ENCODE assay signal across 8 cellular contexts in the genomic region with DNA sequence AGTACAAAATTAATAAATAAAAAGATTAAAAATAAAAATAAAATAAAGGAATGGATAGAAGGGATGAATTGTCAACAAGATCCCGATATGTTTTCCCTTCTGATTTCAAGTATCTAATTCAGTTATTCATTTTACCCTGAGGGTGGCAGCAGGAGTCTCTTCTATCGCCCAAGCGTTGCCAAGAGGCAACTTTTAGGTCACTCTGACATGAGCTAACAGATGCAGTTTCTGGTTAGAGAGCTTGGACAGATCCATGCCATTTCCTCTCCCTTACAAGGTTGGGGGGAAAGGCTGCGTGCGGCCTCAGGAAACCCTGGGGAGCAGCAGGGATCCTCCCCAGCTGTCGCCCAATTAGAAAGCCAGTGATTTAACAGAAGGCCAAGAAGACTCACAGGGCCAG.
DNase-seq lines count a peak whose midpoint lies in the region; ATAC-seq lines count a peak whose summit lies in the region.

No MANE protein-coding gene starts in this region.

- H3K4me1 ChIP-seq in neuron (ENCODE audit: insufficient read depth, low read length), result peaks cover 5% of the 10 kb centered on the region

- H3K4me3 ChIP-seq in neuron (ENCODE audit: low read length), result no peak overlapping the region

- no peaks in the 10 kb centered on the region for H3K27me3 ChIP-seq in neuron (ENCODE audit: insufficient read depth, low read length)

- H3K36me3 ChIP-seq in neuron (ENCODE audit: insufficient read depth, low read length), result no peaks in the 10 kb centered on the region

- no peak for ATAC-seq in HG03565 (IDR thresholded peaks at IDR 0.05; ENCODE audit: unreplicated experiment)
- ATAC-seq in GM18867 (IDR thresholded peaks at IDR 0.05; ENCODE audit: unreplicated experiment), result no peak

- no peaks in the 10 kb centered on the region for H3K9me3 ChIP-seq in neuron (ENCODE audit: low read length)

- peak; percentile 3 for DNase-seq in stimulated activated CD4-positive, alpha-beta T cell treated with anti-CD3 and anti-CD28 coated beads, Interleukin-12 subunit alpha, Interleukin-12 subunit beta, amount 100 ng/mL, for 4 hours
- DNase-seq in stimulated activated CD4-positive, alpha-beta T cell treated with anti-CD3 and anti-CD28 coated beads, Interleukin-2, amount 100 ng/mL, for 48 hours, result no peak
- DNase-seq in NCI-H345 (lab: John Stamatoyannopoulos, UW) (peak; percentile 30), fibroblast of the conjunctiva (ENCODE audit: low read depth) (peak; percentile 20)
- peak; percentile 2 for DNase-seq in activated CD8-positive, alpha-beta memory T cell treated with anti-CD3 and anti-CD28 coated beads, Interleukin-2, amount 50 U/mL, for 24 hours (ENCODE audit: extremely low read depth)

- peak overlapping the region; percentile 59 for H2AFZ ChIP-seq in neuron (ENCODE audit: low read depth, low read length)

Comparison
In these comparisons a context has a peak if more than half of its experiments do, and no peak if none do; other contexts are left out.
1. DNase-seq: peak in stimulated activated CD4-positive, alpha-beta T cell treated with anti-CD3 and anti-CD28 coated beads, Interleukin-12 subunit alpha, Interleukin-12 subunit beta, amount 100 ng/mL, for 4 hours (single experiment), NCI-H345 (single experiment), activated CD8-positive, alpha-beta memory T cell treated with anti-CD3 and anti-CD28 coated beads, Interleukin-2, amount 50 U/mL, for 24 hours (single experiment) and fibroblast of the conjunctiva (single experiment); none in stimulated activated CD4-positive, alpha-beta T cell treated with anti-CD3 and anti-CD28 coated beads, Interleukin-2, amount 100 ng/mL, for 48 hours (0 of 2).